ENCODE assay signal across 11 cellular contexts in the genomic region with DNA sequence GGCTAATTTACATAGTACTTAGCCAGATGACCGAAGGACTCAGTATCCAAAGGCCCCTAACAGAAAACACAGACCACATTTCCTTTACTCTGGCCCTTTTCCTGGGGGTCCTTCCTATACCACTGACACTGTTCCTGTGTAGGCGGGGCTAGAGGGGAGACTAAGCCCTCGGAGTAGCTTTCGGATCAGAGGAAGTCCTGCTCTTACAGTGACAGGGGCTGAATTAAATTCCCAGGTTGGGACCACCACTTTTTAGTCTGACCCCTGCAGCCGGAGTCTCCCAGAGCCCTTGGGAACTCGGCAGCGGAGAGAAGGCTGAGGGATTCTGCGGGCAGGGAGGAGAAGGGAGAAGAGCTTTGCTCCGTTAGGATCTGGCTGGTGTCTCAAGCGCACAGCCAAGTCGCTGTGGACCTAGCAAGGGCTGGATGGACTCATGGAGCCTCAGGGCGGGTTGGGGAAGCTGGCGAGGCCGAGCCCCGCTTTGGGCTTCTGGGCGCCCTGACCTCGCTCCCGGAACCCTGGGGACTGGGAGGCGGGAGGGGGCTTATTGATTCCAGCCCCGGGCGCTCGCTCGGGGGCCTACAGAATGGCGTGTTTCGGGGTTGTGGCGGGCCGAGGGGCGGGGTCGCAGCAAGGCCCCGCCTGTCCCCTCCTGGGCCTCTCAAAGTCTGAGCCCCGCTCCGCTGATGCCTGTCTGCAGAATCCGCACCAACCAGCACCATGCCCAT. TPM values are rescaled to one million over a fixed set of nuclear protein-coding genes. Genes with fewer than 3 reads are reported as not detected.
DNase-seq lines count a peak whose midpoint lies in the region; ATAC-seq and TF ChIP-seq lines count a peak whose summit lies in the region.
"Not testable (repeated sequence)": the region's sequence is repeated elsewhere in the genome, so short reads cannot be mapped to it uniquely, and the experiment has no call there.
"Had no signal": no experiment of that assay in that cellular context is flagged by ENCODE, and none has a peak within 500 bp of the region (broad histone marks: within the 10 kb centered on the region; RNA-seq: fewer than 3 reads in every experiment).

A gene (plus strand): TSS at position 659 of the 728 bp plus-strand sequence. CDS start 62 bp downstream, at position 721.

- peaks cover 15% of the 10 kb centered on the region for H3K27me3 Mint-ChIP-seq in activated T-cell treated with anti-CD3 and anti-CD28 coated beads, Interleukin-2, amount 50 U/mL, for 72 hours (ENCODE audit: low read depth)

- H2BK20ac ChIP-seq in IMR-90 (ENCODE audit: low read depth, low read length): not testable (repeated sequence)

- not testable (repeated sequence) for H3K4ac ChIP-seq in IMR-90 (ENCODE audit: low read depth, low read length)

- H4K20me1 ChIP-seq in IMR-90 (ENCODE audit: insufficient read depth, low read length): not testable (repeated sequence)

- peak within 1 kb of the TSS; percentile 60 for H3K4me3 Mint-ChIP-seq in activated T-cell treated with anti-CD3 and anti-CD28 coated beads, Interleukin-2, amount 50 U/mL, for 72 hours

- not testable (repeated sequence) for H2BK5ac ChIP-seq in IMR-90 (ENCODE audit: low read depth, low read length, poor library complexity, severe bottlenecking)

- not testable (repeated sequence) for H3K36me3 ChIP-seq in IMR-90 (ENCODE audit: control insufficient read depth, insufficient read depth, low read length); heart left ventricle; lower lobe of right lung; psoas muscle (ENCODE audit: insufficient read depth in 1 of 2, low read depth in 1 of 2); testis (ENCODE audit: low read depth, missing control alignments)

- ATAC-seq in IMR-90 (ENCODE audit: low read depth): peak; percentile 57
- ATAC-seq in activated T-cell treated with anti-CD3 and anti-CD28 coated beads, Interleukin-2, amount 50 U/mL, for 72 hours (replicated peaks in 1 of 2): peak; percentile 41 to 54
- ATAC-seq in heart left ventricle: peak in 3 of 4 donors; percentile 61 to 82 (median 74)
- ATAC-seq in lower lobe of right lung: peak; percentile 56 to 58
- peak in 3 of 4 donors; percentile 20 to 60 (median 27) for ATAC-seq in psoas muscle

- not testable (repeated sequence) for H3K4me1 ChIP-seq in IMR-90 (ENCODE audit: control insufficient read depth, insufficient read depth, low read length); heart left ventricle; lower lobe of right lung; psoas muscle; testis

- H3K9me3 Mint-ChIP-seq in activated T-cell treated with anti-CD3 and anti-CD28 coated beads, Interleukin-2, amount 50 U/mL, for 72 hours: not testable (repeated sequence)

- POLR2A ChIA-PET in IMR-90 (lab: Charles Lee; ENCODE audit: unreplicated experiment): not testable (repeated sequence)

- H2AFZ ChIP-seq in IMR-90 (replicated peaks; ENCODE audit: low read length, poor library complexity): peak within 1 kb of the TSS; percentile 72

- H3K56ac ChIP-seq in IMR-90 (ENCODE audit: extremely low read depth, insufficient read depth, low read length): not testable (repeated sequence)

- intact Hi-C loops in IMR-90 (cut with micrococcal nuclease); heart left ventricle (cut with DNase I); lower lobe of right lung (cut with DNase I); psoas muscle (cut with DNase I); testis (cut with DNase I; ENCODE audit: low total_unique reads): not testable (repeated sequence)

- H3K9ac ChIP-seq in IMR-90 (ENCODE audit: low read depth, low read length): not testable (repeated sequence)

- not testable (repeated sequence) for H3K36me3 Mint-ChIP-seq in activated T-cell treated with anti-CD3 and anti-CD28 coated beads, Interleukin-2, amount 50 U/mL, for 72 hours (ENCODE audit: insufficient read depth in 2 of 2)

- H2AK9ac ChIP-seq in IMR-90 (replicated peaks; ENCODE audit: low read depth, low read length, poor library complexity): not testable (repeated sequence)

- not testable (repeated sequence) for H3K14ac ChIP-seq in IMR-90 (replicated peaks; ENCODE audit: low read depth, low read length)

- H4K91ac ChIP-seq in IMR-90 (ENCODE audit: insufficient read depth, low read depth, low read length): not testable (repeated sequence)

- CTCF ChIA-PET in IMR-90 (lab: Yijun Ruan, JAX): interaction anchor here (0.6 kb wide), 1 partner anchor 308 kb away, joined by 9 read pairs; no protein-coding TSS in a partner anchor

- BruUV-seq in IMR-90 (replicated peaks; lab: Mats Ljungman, UMichigan): not testable (repeated sequence)

- H3K4me3 ChIP-seq in IMR-90 (ENCODE audit: insufficient read depth, low read depth, low read length): not testable (repeated sequence)
- H3K4me3 ChIP-seq in heart left ventricle (peak within 1 kb of the TSS in 10 of 12 donors; percentile 24 to 56 (median 48)), lower lobe of right lung (peak within 1 kb of the TSS; percentile 48), psoas muscle (peak within 1 kb of the TSS; percentile 46), testis (peak within 1 kb of the TSS; percentile 27 to 53)

- not testable (repeated sequence) for H4K8ac ChIP-seq in IMR-90 (ENCODE audit: low read depth in 2 of 2, low read length in 2 of 2)

- not testable (repeated sequence) for TF ChIP-seq RAD21 in IMR-90 (IDR thresholded peaks at IDR 0.05; ENCODE audit: low read length)

- not testable (repeated sequence) for H2AK5ac ChIP-seq in IMR-90 (ENCODE audit: low read depth, low read length)

- peak; percentile 14 for DNase-seq in AG08396 (ENCODE audit: low spot score)
- DNase-seq in IMR-90; activated T-cell treated with anti-CD3 and anti-CD28 coated beads, Interleukin-2, amount 50 U/mL, for 72 hours; lower lobe of right lung: not testable (repeated sequence)
- peak; percentile 2 for DNase-seq in dermis blood vessel endothelial cell
- peak in 3 of 5 donors; percentile 33 to 56 (median 37) for DNase-seq in heart left ventricle
- peak; percentile 37 to 62 for DNase-seq in psoas muscle
- peak; percentile 32 for DNase-seq in testis

- 13% methylated on average over 9 of the region's 33 CpGs; no CpG with 5 or more reads in 1 of the 2 experiments for WGBS in IMR-90 (ENCODE audit: extremely low coverage in 2 of 2, insufficient read length in 1 of 2), 2 experiments
- 18 to 56% (median 25%) methylated on average over 18 to 33 of the region's 33 CpGs for WGBS in heart left ventricle, 4 donors
- WGBS in psoas muscle, 3 donors: 27 to 39% (median 37%) methylated on average over 21 to 33 of the region's 33 CpGs
- WGBS in testis, 2 donors: 10 to 29% methylated on average over 6 to 31 of the region's 33 CpGs

- not testable (repeated sequence) for H3K27ac ChIP-seq in IMR-90 (ENCODE audit: insufficient read depth, low read length); psoas muscle
- peak within 1 kb of the TSS in 7 of 12 donors; percentile 24 to 88 (median 64) for H3K27ac ChIP-seq in heart left ventricle
- peak within 1 kb of the TSS; percentile 24 for H3K27ac ChIP-seq in lower lobe of right lung
- H3K27ac ChIP-seq in testis: peak within 1 kb of the TSS in 1 of 2 donors; percentile 39

- H3K9me3 ChIP-seq in IMR-90 (ENCODE audit: control insufficient read depth, insufficient read depth, low read length); lower lobe of right lung; psoas muscle; testis: not testable (repeated sequence)
- H3K9me3 ChIP-seq in heart left ventricle: peaks cover 0 to 19% (median 3%) of the 10 kb centered on the region in 12 donors

- not testable (repeated sequence) for H3K4me1 Mint-ChIP-seq in activated T-cell treated with anti-CD3 and anti-CD28 coated beads, Interleukin-2, amount 50 U/mL, for 72 hours (ENCODE audit: low read depth)

- H2BK15ac ChIP-seq in IMR-90 (ENCODE audit: low read depth, low read length): not testable (repeated sequence)

- dilution Hi-C loops in IMR-90 (cut with HindIII; ENCODE audit: low sequenced_read_pairs, unreplicated experiment): not testable (repeated sequence)

- not testable (repeated sequence) for H3K9me1 ChIP-seq in IMR-90 (ENCODE audit: insufficient read depth, low read length)

- not testable (repeated sequence) for H2BK120ac ChIP-seq in IMR-90 (ENCODE audit: low read depth, low read length)

- not testable (repeated sequence) for H4K5ac ChIP-seq in IMR-90 (ENCODE audit: low read depth, low read length)

- in situ Hi-C loops in IMR-90 (cut with MboI; ENCODE audit: low sequenced_read_pairs): not testable (repeated sequence)

- not testable (repeated sequence) for TF ChIP-seq CTCF in IMR-90 (conservative IDR thresholded peaks at IDR 0.05; ENCODE audit: low read depth, low read length); heart left ventricle (IDR thresholded peaks at IDR 0.05); lower lobe of right lung (IDR thresholded peaks at IDR 0.05); psoas muscle (IDR thresholded peaks at IDR 0.05); testis (IDR thresholded peaks at IDR 0.05)

- H3K18ac ChIP-seq in IMR-90 (ENCODE audit: low read depth, low read length): not testable (repeated sequence)

- not testable (repeated sequence) for H3K4me2 ChIP-seq in IMR-90 (ENCODE audit: low read depth, low read length)

- not testable (repeated sequence) for H3K79me1 ChIP-seq in IMR-90 (ENCODE audit: low read depth in 1 of 2, low read length in 2 of 2)

- not testable (repeated sequence) for H3K23ac ChIP-seq in IMR-90 (ENCODE audit: low read depth, low read length)

- TF ChIP-seq POLR2A in IMR-90 (IDR thresholded peaks at IDR 0.05; ENCODE audit: low read depth, low read length); heart left ventricle (IDR thresholded peaks at IDR 0.05); testis (IDR thresholded peaks at IDR 0.05): not testable (repeated sequence)

- H3K27me3 ChIP-seq in IMR-90 (ENCODE audit: control insufficient read depth, insufficient read depth, low read length); heart left ventricle; lower lobe of right lung (ENCODE audit: low read depth); psoas muscle (ENCODE audit: insufficient read depth in 3 of 3, low read length in 2 of 3); testis: not testable (repeated sequence)

- H3K27ac Mint-ChIP-seq in activated T-cell treated with anti-CD3 and anti-CD28 coated beads, Interleukin-2, amount 50 U/mL, for 72 hours: not testable (repeated sequence)

RNA-seq across cellular contexts. Expression of the gene that starts here (rescaled TPM):
- total RNA-seq in IMR-90 (2012; rRNA removed) (0.28 and 0.36 TPM in 2 replicates), dermis blood vessel endothelial cell (under 0.01 TPM in 1 of 2 replicates, not detected in the other), heart left ventricle (1 to 10 TPM in 7 of 9 donors, under 1 TPM in 1, not detected in 1; 0.58 to 9.0 (median 2.2) TPM), lower lobe of right lung (11.7 TPM), psoas muscle (1 to 10 TPM in 2 of 4 donors, under 1 TPM in 2; 0.61 to 5.0 (median 1.1) TPM), testis (1 to 10 TPM; 5.5 to 6.5 TPM)
- polyA plus RNA-seq in IMR-90 (2012; rRNA removed) (1.2 TPM in 2 replicates), heart left ventricle (1 to 10 TPM in 1 of 2 donors, under 1 TPM in 1; 0.49 to 1.4 TPM), psoas muscle (1 to 10 TPM in 2 of 3 donors, under 1 TPM in 1; 0.53 to 1.4 (median 1.1) TPM), testis (ENCODE audit: insufficient read depth, low read depth, low replicate concordance) (10.6 TPM)
- 0.36 and 0.85 TPM in 2 replicates for polyA plus RNA-seq in IMR-90 (2012; cell fraction: cytosol; rRNA removed)
- polyA plus RNA-seq in IMR-90 (2012; cell fraction: nucleus; rRNA removed; ENCODE audit: low replicate concordance): 0.50 and 2.1 TPM in 2 replicates
- total RNA-seq in activated T-cell treated with anti-CD3 and anti-CD28 coated beads, Interleukin-2, amount 50 U/mL, for 72 hours: 1 to 10 TPM in 1 of 2 donors, under 1 TPM in 1; 0.81 to 1.0 TPM
- total RNA-seq: activated naive CD8-positive, alpha-beta T cell treated with anti-CD3 and anti-CD28 coated beads, Interleukin-2, amount 10 ng/mL, durations not matched to agents 7 days and 5 days; M059J had no signal
- polyA plus RNA-seq: A549 had no signal

Comparison
In these comparisons a context has a peak if more than half of its experiments do, and no peak if none do; other contexts are left out.
1. Peak in DNase-seq in dermis blood vessel endothelial cell; RNA of the gene not detected or under 1 TPM.